25 cellular contexts compared by ENCODE assay signal in the genomic region with DNA sequence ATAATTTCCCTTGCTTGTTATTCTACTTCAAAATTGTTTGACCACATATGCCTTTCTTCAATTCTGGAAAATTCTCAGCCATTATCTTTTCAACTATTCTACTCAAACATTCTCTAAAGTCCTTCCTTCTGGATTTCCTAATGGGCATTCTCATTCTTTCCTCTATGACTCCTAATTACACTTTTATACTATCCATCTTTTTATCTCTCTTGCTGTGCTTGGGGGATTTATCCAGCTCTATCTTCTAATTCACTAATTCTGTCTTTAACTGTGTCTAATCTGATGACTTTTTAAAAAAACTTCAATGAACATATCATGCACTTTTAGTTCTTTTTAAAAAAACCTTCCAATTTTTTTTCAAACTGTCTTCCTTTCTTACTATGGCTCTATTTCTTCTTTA.
"Had no signal": no experiment of that assay in that cellular context is flagged by ENCODE, and none has a peak within 500 bp of the region (broad histone marks: within the 10 kb centered on the region; RNA-seq: fewer than 3 reads in every experiment).

No MANE protein-coding gene starts in this region.

- H3K4me1 ChIP-seq: stomach, suprapubic skin, testis, thyroid gland, tibial artery, tibial nerve, transverse colon, upper lobe of left lung, upper lobe of right lung, uterus, vagina had no signal

- ATAC-seq: stimulated activated effector memory CD8-positive, alpha-beta T cell treated with anti-CD3 and anti-CD28 coated beads, Interleukin-12 subunit alpha, Interleukin-12 subunit beta, amount 100 ng/mL, for 72 hours; stimulated activated memory B cell treated with anti-CD40 and anti-IgM and Interleukin-4, amounts not matched to agents 10 μg/mL and 1 μg/mL and 100 μg/mL, for 72 hours; stimulated activated naive B cell treated with anti-CD40 and anti-IgM and Interleukin-4, amounts not matched to agents 10 μg/mL and 1 μg/mL and 100 μg/mL, for 72 hours; stimulated activated naive CD8-positive, alpha-beta T cell treated with anti-CD3 and anti-CD28 coated beads, Interleukin-15, amount 100 ng/mL, for 72 hours; stimulated activated naive CD8-positive, alpha-beta T cell treated with anti-CD3 and anti-CD28 coated beads, Interleukin-15, Interleukin-2, amounts not matched to agents 100 U/mL and 50 U/mL, for 24 hours; upper lobe of right lung had no signal

- H3K9me3 ChIP-seq: suprapubic skin, testis, thoracic aorta, thyroid gland, tibial artery, transverse colon, upper lobe of left lung, upper lobe of right lung, uterus, vagina had no signal

- H3K4me3 ChIP-seq: stomach, suprapubic skin, testis, thoracic aorta, thyroid gland, tibial artery, tibial nerve, transverse colon, upper lobe of left lung, upper lobe of right lung, uterus, vagina had no signal

- H3K27me3 ChIP-seq: stomach, suprapubic skin, testis, thyroid gland, tibial artery, tibial nerve, transverse colon, upper lobe of left lung, upper lobe of right lung, uterus, vagina had no signal

- H3K36me3 ChIP-seq: transverse colon, uterus had no signal

- DNase-seq: stimulated activated CD4-positive, alpha-beta T cell treated with anti-CD3 and anti-CD28 coated beads, Interleukin-2, amount 100 ng/mL, for 48 hours; stimulated activated CD4-positive, alpha-beta T cell treated with anti-CD3 and anti-CD28 coated beads, Interleukin-4, amount 100 ng/mL, for 1 hour; stimulated activated CD4-positive, alpha-beta T cell treated with anti-CD3 and anti-CD28 coated beads, Interleukin-4, amount 100 ng/mL, for 24 hours; stimulated activated CD4-positive, alpha-beta T cell treated with anti-CD3 and anti-CD28 coated beads, Interleukin-4, amount 100 ng/mL, for 4 hours; stimulated activated CD8-positive, alpha-beta memory T cell treated with anti-CD3 and anti-CD28 coated beads, Interleukin-4, amount 100 ng/mL, for 48 hours; stimulated activated naive B cell treated with anti-CD40 and anti-IgM and Interleukin-4, amounts not matched to agents 10 μg/mL and 1 μg/mL and 100 μg/mL, for 72 hours; stimulated activated naive CD4-positive, alpha-beta T cell treated with Interleukin-2 at 50 U/mL for 16 hours; stimulated activated naive CD8-positive, alpha-beta T cell treated with anti-CD3 and anti-CD28 coated beads, Interleukin-15, amount 100 ng/mL, for 72 hours; stimulated activated naive CD8-positive, alpha-beta T cell treated with anti-CD3 and anti-CD28 coated beads, Interleukin-15, Interleukin-2, amounts not matched to agents 100 U/mL and 50 U/mL, for 24 hours; stomach; substantia nigra; testis; thyroid gland; transverse colon; trophoblast cell; upper lobe of left lung; upper lobe of right lung; uterus had no signal

- H3K27ac ChIP-seq: stomach, suprapubic skin, testis, thoracic aorta, thyroid gland, tibial artery, tibial nerve, transverse colon, upper lobe of left lung, upper lobe of right lung, uterus, vagina had no signal
